ENCODE assay signal across 1 cellular context in the genomic region with DNA sequence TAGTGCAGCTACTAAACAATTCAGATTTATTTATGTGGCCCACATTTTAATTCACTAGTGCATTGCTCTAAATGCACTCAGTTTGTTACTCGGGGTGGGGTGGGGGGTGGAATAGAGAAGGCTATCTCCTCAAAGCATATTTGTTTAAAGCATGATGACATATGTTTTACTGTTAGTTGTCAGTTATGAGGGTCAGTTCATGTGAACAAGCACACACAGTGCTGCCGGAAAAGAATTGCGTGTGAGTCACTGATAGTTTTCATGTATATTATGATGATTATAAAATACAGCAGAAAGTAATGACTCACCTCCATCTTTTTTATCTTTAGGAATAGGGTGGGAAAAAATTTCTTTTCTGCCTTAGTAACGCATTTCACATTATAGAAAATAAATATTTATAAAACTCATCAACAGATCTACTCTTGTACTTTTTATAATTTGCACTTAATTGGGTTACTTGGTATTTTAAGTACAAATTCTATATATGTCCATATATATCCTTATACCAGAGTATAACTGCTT.
TF ChIP-seq lines count a peak whose summit lies in the region.

No MANE protein-coding gene starts in this region.

TF ChIP-seq in K562, 482 proteins besides CTCF, POLR2A, EP300 and RAD21 (continued from another document):
- TF ChIP-seq CHD2 (IDR thresholded peaks at IDR 0.05; ENCODE audit: low read depth, low read length) (no peak), HLTF (IDR thresholded peaks at IDR 0.05) (no peak), NFE2L1 (tag; IDR thresholded peaks at IDR 0.05; ENCODE audit: borderline replicate concordance, low read depth) (0 out of 2 replicates have a peak, but pooled peaks have one; percentile 2), EP400 (IDR thresholded peaks at IDR 0.05) (peak; percentile 64), TEAD1 (CRISPR knock-in tag; IDR thresholded peaks at IDR 0.05) (peak in 1 of 2 experiments; percentile 64; a peak in 2 of 4 replicates), DIDO1 (tag; IDR thresholded peaks at IDR 0.05; ENCODE audit: low read depth) (no peak), JUND (IDR thresholded peaks at IDR 0.05; ENCODE audit: borderline replicate concordance, low read depth, low read length) (peak; percentile 97), JUND (tag; IDR thresholded peaks at IDR 0.05; ENCODE audit: borderline replicate concordance, low read depth, low read length) (peak; percentile 94), ARID2 (IDR thresholded peaks at IDR 0.05) (no peak), ADNP (tag; IDR thresholded peaks at IDR 0.05) (no peak), ARID1B (IDR thresholded peaks at IDR 0.05) (peak; percentile 96), RBM22 (IDR thresholded peaks at IDR 0.05; ENCODE audit: low read depth, low read length, poor library complexity, severe bottlenecking) (no peak), TCF3 (CRISPR knock-in tag; IDR thresholded peaks at IDR 0.05) (peak; percentile 90), POLR2H (tag; IDR thresholded peaks at IDR 0.05; ENCODE audit: low read depth) (peak; percentile 51; the same call in 1 of the 2 replicates), LEF1 (IDR thresholded peaks at IDR 0.05) (peak; percentile 98)
- TF ChIP-seq, protein P1, sequence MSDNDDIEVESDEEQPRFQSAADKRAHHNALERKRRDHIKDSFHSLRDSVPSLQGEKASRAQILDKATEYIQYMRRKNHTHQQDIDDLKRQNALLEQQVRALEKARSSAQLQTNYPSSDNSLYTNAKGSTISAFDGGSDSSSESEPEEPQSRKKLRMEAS (CRISPR knock-in tag; IDR thresholded peaks at IDR 0.05) = no peak
- TF ChIP-seq, protein P2, sequence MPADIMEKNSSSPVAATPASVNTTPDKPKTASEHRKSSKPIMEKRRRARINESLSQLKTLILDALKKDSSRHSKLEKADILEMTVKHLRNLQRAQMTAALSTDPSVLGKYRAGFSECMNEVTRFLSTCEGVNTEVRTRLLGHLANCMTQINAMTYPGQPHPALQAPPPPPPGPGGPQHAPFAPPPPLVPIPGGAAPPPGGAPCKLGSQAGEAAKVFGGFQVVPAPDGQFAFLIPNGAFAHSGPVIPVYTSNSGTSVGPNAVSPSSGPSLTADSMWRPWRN (IDR thresholded peaks at IDR 0.05; ENCODE audit: low read depth) = no peak
- TF ChIP-seq, protein P3, sequence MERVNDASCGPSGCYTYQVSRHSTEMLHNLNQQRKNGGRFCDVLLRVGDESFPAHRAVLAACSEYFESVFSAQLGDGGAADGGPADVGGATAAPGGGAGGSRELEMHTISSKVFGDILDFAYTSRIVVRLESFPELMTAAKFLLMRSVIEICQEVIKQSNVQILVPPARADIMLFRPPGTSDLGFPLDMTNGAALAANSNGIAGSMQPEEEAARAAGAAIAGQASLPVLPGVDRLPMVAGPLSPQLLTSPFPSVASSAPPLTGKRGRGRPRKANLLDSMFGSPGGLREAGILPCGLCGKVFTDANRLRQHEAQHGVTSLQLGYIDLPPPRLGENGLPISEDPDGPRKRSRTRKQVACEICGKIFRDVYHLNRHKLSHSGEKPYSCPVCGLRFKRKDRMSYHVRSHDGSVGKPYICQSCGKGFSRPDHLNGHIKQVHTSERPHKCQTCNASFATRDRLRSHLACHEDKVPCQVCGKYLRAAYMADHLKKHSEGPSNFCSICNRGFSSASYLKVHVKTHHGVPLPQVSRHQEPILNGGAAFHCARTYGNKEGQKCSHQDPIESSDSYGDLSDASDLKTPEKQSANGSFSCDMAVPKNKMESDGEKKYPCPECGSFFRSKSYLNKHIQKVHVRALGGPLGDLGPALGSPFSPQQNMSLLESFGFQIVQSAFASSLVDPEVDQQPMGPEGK (CRISPR knock-in tag; IDR thresholded peaks at IDR 0.05; ENCODE audit: borderline replicate concordance) = no peak; the same call in 1 of the 2 replicates
- TF ChIP-seq, protein P4, sequence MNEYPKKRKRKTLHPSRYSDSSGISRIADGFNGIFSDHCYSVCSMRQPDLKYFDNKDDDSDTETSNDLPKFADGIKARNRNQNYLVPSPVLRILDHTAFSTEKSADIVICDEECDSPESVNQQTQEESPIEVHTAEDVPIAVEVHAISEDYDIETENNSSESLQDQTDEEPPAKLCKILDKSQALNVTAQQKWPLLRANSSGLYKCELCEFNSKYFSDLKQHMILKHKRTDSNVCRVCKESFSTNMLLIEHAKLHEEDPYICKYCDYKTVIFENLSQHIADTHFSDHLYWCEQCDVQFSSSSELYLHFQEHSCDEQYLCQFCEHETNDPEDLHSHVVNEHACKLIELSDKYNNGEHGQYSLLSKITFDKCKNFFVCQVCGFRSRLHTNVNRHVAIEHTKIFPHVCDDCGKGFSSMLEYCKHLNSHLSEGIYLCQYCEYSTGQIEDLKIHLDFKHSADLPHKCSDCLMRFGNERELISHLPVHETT (CRISPR knock-in tag; conservative IDR thresholded peaks at IDR 0.05 in 1 of 2, IDR thresholded peaks at IDR 0.05 in 1 of 2) = no peak; a peak in 1 of 4 replicates
- TF ChIP-seq, protein P5, sequence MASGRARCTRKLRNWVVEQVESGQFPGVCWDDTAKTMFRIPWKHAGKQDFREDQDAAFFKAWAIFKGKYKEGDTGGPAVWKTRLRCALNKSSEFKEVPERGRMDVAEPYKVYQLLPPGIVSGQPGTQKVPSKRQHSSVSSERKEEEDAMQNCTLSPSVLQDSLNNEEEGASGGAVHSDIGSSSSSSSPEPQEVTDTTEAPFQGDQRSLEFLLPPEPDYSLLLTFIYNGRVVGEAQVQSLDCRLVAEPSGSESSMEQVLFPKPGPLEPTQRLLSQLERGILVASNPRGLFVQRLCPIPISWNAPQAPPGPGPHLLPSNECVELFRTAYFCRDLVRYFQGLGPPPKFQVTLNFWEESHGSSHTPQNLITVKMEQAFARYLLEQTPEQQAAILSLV (tag; IDR thresholded peaks at IDR 0.05) = no peak
- TF ChIP-seq, protein P6, sequence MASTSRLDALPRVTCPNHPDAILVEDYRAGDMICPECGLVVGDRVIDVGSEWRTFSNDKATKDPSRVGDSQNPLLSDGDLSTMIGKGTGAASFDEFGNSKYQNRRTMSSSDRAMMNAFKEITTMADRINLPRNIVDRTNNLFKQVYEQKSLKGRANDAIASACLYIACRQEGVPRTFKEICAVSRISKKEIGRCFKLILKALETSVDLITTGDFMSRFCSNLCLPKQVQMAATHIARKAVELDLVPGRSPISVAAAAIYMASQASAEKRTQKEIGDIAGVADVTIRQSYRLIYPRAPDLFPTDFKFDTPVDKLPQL (IDR thresholded peaks at IDR 0.05; ENCODE audit: extremely low read depth, insufficient read length) = no peak
- TF ChIP-seq, protein P7, sequence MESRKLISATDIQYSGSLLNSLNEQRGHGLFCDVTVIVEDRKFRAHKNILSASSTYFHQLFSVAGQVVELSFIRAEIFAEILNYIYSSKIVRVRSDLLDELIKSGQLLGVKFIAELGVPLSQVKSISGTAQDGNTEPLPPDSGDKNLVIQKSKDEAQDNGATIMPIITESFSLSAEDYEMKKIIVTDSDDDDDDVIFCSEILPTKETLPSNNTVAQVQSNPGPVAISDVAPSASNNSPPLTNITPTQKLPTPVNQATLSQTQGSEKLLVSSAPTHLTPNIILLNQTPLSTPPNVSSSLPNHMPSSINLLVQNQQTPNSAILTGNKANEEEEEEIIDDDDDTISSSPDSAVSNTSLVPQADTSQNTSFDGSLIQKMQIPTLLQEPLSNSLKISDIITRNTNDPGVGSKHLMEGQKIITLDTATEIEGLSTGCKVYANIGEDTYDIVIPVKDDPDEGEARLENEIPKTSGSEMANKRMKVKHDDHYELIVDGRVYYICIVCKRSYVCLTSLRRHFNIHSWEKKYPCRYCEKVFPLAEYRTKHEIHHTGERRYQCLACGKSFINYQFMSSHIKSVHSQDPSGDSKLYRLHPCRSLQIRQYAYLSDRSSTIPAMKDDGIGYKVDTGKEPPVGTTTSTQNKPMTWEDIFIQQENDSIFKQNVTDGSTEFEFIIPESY (CRISPR knock-in tag; IDR thresholded peaks at IDR 0.05) = no peak
